Comparison of ENCODE assay signal across 21 cellular contexts in genomic region chr17:53470626-53471025, GRCh38.
DNase-seq lines count a peak whose midpoint lies in the region; ATAC-seq and TF ChIP-seq lines count a peak whose summit lies in the region.
"Had no signal": no experiment of that assay in that cellular context is flagged by ENCODE, and none has a peak within 500 bp of the region (broad histone marks: within the 10 kb centered on the region; RNA-seq: fewer than 3 reads in every experiment).

No MANE protein-coding gene starts in this region.

- H4K20me1 ChIP-seq in mammary epithelial cell (ENCODE audit: insufficient read depth, low read length), result no peaks in the 10 kb centered on the region

- H3K4me3 ChIP-seq in mammary epithelial cell (replicated peaks in 1 of 3; ENCODE audit: insufficient read depth in 1 of 3, low read depth in 2 of 3, low read length in 3 of 3) (no peak overlapping the region), breast epithelium (no peak overlapping the region)
- no peak overlapping the region for H3K4me3 ChIP-seq in effector memory CD4-positive, alpha-beta T cell (ENCODE audit: insufficient read depth, low read depth, low read length, poor library complexity, severe bottlenecking)
- H3K4me3 ChIP-seq: HAP-1, PC-9 had no signal

- H3K9ac ChIP-seq in mammary epithelial cell (ENCODE audit: insufficient read depth, low read length), result no peak overlapping the region

- no peaks in the 10 kb centered on the region for H3K27me3 Mint-ChIP-seq in CD4-positive, alpha-beta T cell
- no peaks in the 10 kb centered on the region; the same call in 1 of the 2 replicates for H3K27me3 Mint-ChIP-seq in HFFc6 (ENCODE audit: insufficient read depth)

- CTCF ChIA-PET in mammary epithelial cell (lab: Charles Lee; ENCODE audit: low non-redundant PET), result no interaction called here
- CTCF ChIA-PET in CD4-positive, alpha-beta T cell (lab: Charles Lee), result no interaction called here

- dilution Hi-C loops in mammary epithelial cell (cut with HindIII; ENCODE audit: low sequenced_read_pairs), result no loop called here

- no peak overlapping the region for H3K4me3 Mint-ChIP-seq in CD4-positive, alpha-beta T cell
- H3K4me3 Mint-ChIP-seq in HFFc6, result no peak overlapping the region

- H3K27ac ChIP-seq in mammary epithelial cell (ENCODE audit: insufficient read depth, low read depth, low read length) (no peak overlapping the region), breast epithelium (no peak overlapping the region)
- no peak overlapping the region for H3K27ac ChIP-seq in effector memory CD4-positive, alpha-beta T cell (ENCODE audit: insufficient read depth, low read length, poor library complexity, severe bottlenecking)
- H3K27ac ChIP-seq in CD4-positive, alpha-beta T cell (ENCODE audit: low read depth, low read length), result no peak overlapping the region
- H3K27ac ChIP-seq: 22Rv1, PC-9, RWPE1 had no signal

- peak; percentile 10 for DNase-seq in mammary epithelial cell
- DNase-seq in breast epithelium (ENCODE audit: low spot score in 2 of 2), result no peak
- peak; percentile 21 for DNase-seq in amniotic epithelial cell (ENCODE audit: low read depth)
- DNase-seq in iris pigment epithelial cell (ENCODE audit: low read depth), result peak; percentile 13
- no peak for DNase-seq in effector memory CD4-positive, alpha-beta T cell
- no peak for DNase-seq in NCI-H2081 (lab: John Stamatoyannopoulos, UW)
- DNase-seq in CD4-positive, alpha-beta T cell, result no peak
- DNase-seq in HFFc6, result no peak
- DNase-seq: GOT3; NCI-H1105; NCI-H1436 treated with DMSO at 0.1 percent for 48 hours; NCI-H187 treated with DMSO at 0.1 percent for 48 hours; NCI-H2107; NCI-H524 treated with DMSO at 0.1 percent for 48 hours; NCI-H774; NK-92 treated with Interleukin-12 subunit alpha and Interleukin-12 subunit beta, amount 100 ng/mL, for 24 hours; PC-9; SHP77 had no signal

- no peak overlapping the region for H2AFZ ChIP-seq in mammary epithelial cell (ENCODE audit: low read depth, low read length)
- H2AFZ ChIP-seq: PC-9 had no signal

- no peaks in the 10 kb centered on the region for H3K36me3 Mint-ChIP-seq in CD4-positive, alpha-beta T cell (ENCODE audit: low read depth)
- H3K36me3 Mint-ChIP-seq in HFFc6 (ENCODE audit: low read depth), result no peaks in the 10 kb centered on the region

- POLR2A ChIA-PET in CD4-positive, alpha-beta T cell (lab: Charles Lee), result no interaction called here

- peaks cover 3% of the 10 kb centered on the region for H3K27me3 ChIP-seq in mammary epithelial cell (ENCODE audit: insufficient read depth, low read length)
- H3K27me3 ChIP-seq in breast epithelium, result no peaks in the 10 kb centered on the region
- H3K27me3 ChIP-seq in effector memory CD4-positive, alpha-beta T cell (replicated peaks; ENCODE audit: control insufficient read depth, insufficient read depth, low read length, poor library complexity, severe bottlenecking), result no peaks in the 10 kb centered on the region
- H3K27me3 ChIP-seq in CD4-positive, alpha-beta T cell (ENCODE audit: control insufficient read depth, insufficient read depth, low read length), result no peaks in the 10 kb centered on the region

- H3K4me1 ChIP-seq in mammary epithelial cell (ENCODE audit: insufficient read depth, low read length) (no peaks in the 10 kb centered on the region), breast epithelium (no peaks in the 10 kb centered on the region)
- H3K4me1 ChIP-seq in effector memory CD4-positive, alpha-beta T cell (ENCODE audit: control insufficient read depth, insufficient read depth, low read length, poor library complexity, severe bottlenecking), result no peaks in the 10 kb centered on the region
- H3K4me1 ChIP-seq: HAP-1 had no signal

- no TSS peak for BruUV-seq in mammary epithelial cell (replicated peaks; lab: Mats Ljungman, UMichigan)

- H3K36me3 ChIP-seq in mammary epithelial cell (ENCODE audit: insufficient read depth, low read length) (no peaks in the 10 kb centered on the region), breast epithelium (no peaks in the 10 kb centered on the region)
- no peaks in the 10 kb centered on the region for H3K36me3 ChIP-seq in effector memory CD4-positive, alpha-beta T cell (ENCODE audit: control insufficient read depth, insufficient read depth, low read length)
- H3K36me3 ChIP-seq: HAP-1 had no signal

- no peak overlapping the region for H3K4me2 ChIP-seq in mammary epithelial cell (ENCODE audit: insufficient read depth, low read depth, low read length)
- H3K4me2 ChIP-seq: PC-9 had no signal

- in situ Hi-C loops in mammary epithelial cell (cut with MboI; ENCODE audit: low sequenced_read_pairs in 2 of 2), result no loop called here

- no peak overlapping the region for H3K27ac Mint-ChIP-seq in CD4-positive, alpha-beta T cell
- H3K27ac Mint-ChIP-seq in HFFc6, result no peak overlapping the region

- intact Hi-C loops in mammary epithelial cell (cut with micrococcal nuclease) (no loop called here), breast epithelium (cut with DNase I; ENCODE audit: low total_unique reads) (no loop called here)
- intact Hi-C loops in CD4-positive, alpha-beta T cell (cut with DNase I, micrococcal nuclease), result no loop called here

- H3K79me2 ChIP-seq in mammary epithelial cell (ENCODE audit: insufficient read depth, low read length), result no peaks in the 10 kb centered on the region

- H3K9me3 ChIP-seq in mammary epithelial cell (replicated peaks; ENCODE audit: insufficient read depth, low read length), result no peaks in the 10 kb centered on the region
- H3K9me3 ChIP-seq in breast epithelium, result no peaks in the 10 kb centered on the region
- no peaks in the 10 kb centered on the region for H3K9me3 ChIP-seq in effector memory CD4-positive, alpha-beta T cell (ENCODE audit: control insufficient read depth, low read length)
- H3K9me3 ChIP-seq in CD4-positive, alpha-beta T cell (ENCODE audit: control insufficient read depth, low read length), result no peaks in the 10 kb centered on the region
- H3K9me3 ChIP-seq: HAP-1 had no signal

- WGBS in mammary epithelial cell (ENCODE audit: low coverage, missing lambda C conversion rate), result 30% methylated on average over 1 of the region's 1 CpG

- H3K4me1 Mint-ChIP-seq in CD4-positive, alpha-beta T cell (ENCODE audit: low read depth), result no peaks in the 10 kb centered on the region
- H3K4me1 Mint-ChIP-seq in HFFc6 (ENCODE audit: low read depth), result no peaks in the 10 kb centered on the region

- H3K9me3 Mint-ChIP-seq in CD4-positive, alpha-beta T cell, result peaks cover 6% of the 10 kb centered on the region
- peaks cover 53% of the 10 kb centered on the region for H3K9me3 Mint-ChIP-seq in HFFc6

- no peak for TF ChIP-seq CTCF in mammary epithelial cell (conservative IDR thresholded peaks at IDR 0.05 in 1 of 2, IDR thresholded peaks at IDR 0.05 in 1 of 2; ENCODE audit: extremely low read depth in 1 of 2, insufficient read depth in 1 of 2, low read depth in 1 of 2, low read length in 2 of 2)
- TF ChIP-seq CTCF in breast epithelium (IDR thresholded peaks at IDR 0.05), result no peak
- TF ChIP-seq CTCF in CD4-positive, alpha-beta T cell (IDR thresholded peaks at IDR 0.05), result no peak
- no peak for TF ChIP-seq CTCF in HFFc6 (IDR thresholded peaks at IDR 0.05)

- no peak for ATAC-seq in CD4-positive, alpha-beta T cell (ENCODE audit: poor library complexity)

- TF ChIP-seq POLR2A in breast epithelium (IDR thresholded peaks at IDR 0.05), result no peak

Comparison
In these comparisons a context has a peak if more than half of its experiments do, and no peak if none do; other contexts are left out.
1. DNase-seq: peak in mammary epithelial cell (single experiment), amniotic epithelial cell (single experiment) and iris pigment epithelial cell (single experiment); none in breast epithelium (0 of 2), effector memory CD4-positive, alpha-beta T cell (0 of 3), NCI-H2081 (0 of 2), CD4-positive, alpha-beta T cell (0 of 10) and HFFc6 (single experiment).